Comparison of ENCODE assay signal across 8 cellular contexts in genomic region chr22:41544671-41545476, GRCh38. TPM values are rescaled to one million over a fixed set of nuclear protein-coding genes. Genes with fewer than 3 reads are reported as not detected.
DNase-seq lines count a peak whose midpoint lies in the region; ATAC-seq and TF ChIP-seq lines count a peak whose summit lies in the region.

No MANE protein-coding gene starts in this region.

- no peak overlapping the region for H3K27ac ChIP-seq in RWPE2 (ENCODE audit: poor library complexity, severe bottlenecking)
- H3K27ac ChIP-seq in spleen, result peak overlapping the region in 5 of 8 donors; percentile 84 to 90 (median 87)

- ATAC-seq in RWPE2 (ENCODE audit: low read depth), result no peak

- H3K4me1 ChIP-seq in RWPE2 (ENCODE audit: insufficient read depth, poor library complexity, severe bottlenecking), result peaks cover 10% of the 10 kb centered on the region
- H3K4me1 ChIP-seq in spleen, result peaks cover 20 to 47% (median 41%) of the 10 kb centered on the region in 6 donors

- H3K9me3 ChIP-seq in RWPE2 (ENCODE audit: severe bottlenecking) (no peaks in the 10 kb centered on the region), spleen (no peaks in the 10 kb centered on the region)

- WGBS in spleen, 5 donors, result 17 to 26% (median 19%) methylated on average over 16 to 21 of the region's 21 CpGs

- peaks cover 3% of the 10 kb centered on the region; the same call in 1 of the 2 replicates for H3K36me3 ChIP-seq in RWPE2 (ENCODE audit: low read depth)
- H3K36me3 ChIP-seq in spleen, result peaks cover 0 to 15% (median 4%) of the 10 kb centered on the region in 6 donors

- intact Hi-C loops in spleen (cut with DNase I; ENCODE audit: low total_unique reads), result no loop called here

- H3K27me3 ChIP-seq in RWPE2 (ENCODE audit: insufficient read depth, poor library complexity, severe bottlenecking) (no peaks in the 10 kb centered on the region), spleen (replicated peaks in 1 of 7) (no peaks in the 10 kb centered on the region)

- H3K4me3 ChIP-seq in RWPE2 (ENCODE audit: severe bottlenecking) (peak overlapping the region; percentile 74), fibroblast of villous mesenchyme (ENCODE audit: low read depth, low read length) (peak overlapping the region; percentile 41), spleen (peak overlapping the region; percentile 82 to 99 (median 94))

- DNase-seq in NCI-H82 (lab: John Stamatoyannopoulos, UW) (peak; percentile 14), NCI-H82 treated with DMSO at 0.1 percent for 48 hours (lab: John Stamatoyannopoulos, UW; ENCODE audit: unreplicated experiment) (no peak), RWPE2 (ENCODE audit: low spot score) (no peak), fibroblast of villous mesenchyme (ENCODE audit: low read depth) (no peak), spleen (no peak), iPS-NIHi7 (ENCODE audit: extremely low spot score) (no peak), NCI-H510A treated with DMSO at 0.1 percent for 48 hours (lab: John Stamatoyannopoulos, UW) (no peak)
- no peak for DNase-seq in activated CD4-positive, alpha-beta T cell treated with anti-CD3 and anti-CD28 coated beads, Interleukin-2, amount 50 U/mL, for 4 hours

- TF ChIP-seq CTCF in RWPE2 (IDR thresholded peaks at IDR 0.05; ENCODE audit: poor library complexity, severe bottlenecking) (no peak), fibroblast of villous mesenchyme (IDR thresholded peaks at IDR 0.05; ENCODE audit: insufficient read depth, low read depth, low read length) (no peak), spleen (IDR thresholded peaks at IDR 0.05 in 8 of 11, conservative IDR thresholded peaks at IDR 0.05 in 3 of 11) (no peak)

- no peak for TF ChIP-seq POLR2A in spleen (IDR thresholded peaks at IDR 0.05)

RNA-seq across cellular contexts. Expression of gene POLR3H, which starts 0.6 kb away (rescaled TPM):
- total RNA-seq in fibroblast of villous mesenchyme (24.8 and 28.1 TPM in 2 replicates), spleen (10 to 100 TPM; 14.4 to 30.9 (median 22.4) TPM)
- polyA plus RNA-seq in spleen, result 10 to 100 TPM; 12.6 to 24.3 (median 14.6) TPM

RNA-seq across cellular contexts. Expression of gene CSDC2, which starts 15.9 kb away (rescaled TPM):
- 1.9 and 2.2 TPM in 2 replicates for total RNA-seq in fibroblast of villous mesenchyme
- under 1 TPM in 4 of 7 donors, not detected in 3; 0.19 to 0.73 (median 0.28) TPM for total RNA-seq in spleen
- polyA plus RNA-seq in spleen, result under 1 TPM; 0.37 to 0.73 (median 0.58) TPM

RNA-seq across cellular contexts. Expression of gene PMM1, which starts 44.8 kb away (rescaled TPM):
- 13.8 and 21.6 TPM in 2 replicates for total RNA-seq in fibroblast of villous mesenchyme
- total RNA-seq in spleen, result 10 to 100 TPM; 15.1 to 25.0 (median 15.9) TPM
- polyA plus RNA-seq in spleen, result 10 to 100 TPM; 18.9 to 20.2 (median 20.2) TPM

Comparison
In these comparisons a context has a peak if more than half of its experiments do, and no peak if none do; other contexts are left out.
1. H3K4me3 ChIP-seq: peak in every context shown above with its lines; median percentile 94 in spleen; 74 in RWPE2; 41 in fibroblast of villous mesenchyme.